In the genomic region with DNA sequence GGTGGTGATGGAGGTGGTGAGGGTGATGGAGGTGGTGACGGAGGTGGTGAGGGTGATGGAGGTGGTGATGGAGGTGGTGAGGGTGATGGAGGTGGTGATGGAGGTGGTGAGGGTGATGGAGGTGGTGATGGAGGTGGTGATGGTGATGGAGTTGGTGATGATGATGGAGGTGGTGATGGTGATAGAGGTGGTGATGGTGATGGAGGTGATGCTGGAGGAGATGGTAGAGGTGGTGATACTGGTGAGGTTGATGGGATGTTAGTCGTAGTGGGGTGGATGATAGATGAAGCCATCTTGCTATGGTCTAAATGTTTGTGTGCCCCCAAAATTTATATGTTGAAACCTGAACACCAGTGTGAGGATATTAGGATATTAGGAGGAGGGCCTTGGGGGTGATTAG, we compare ENCODE assay signal across 21 cellular contexts. TPM values are rescaled to one million over a fixed set of nuclear protein-coding genes. Genes with fewer than 3 reads are reported as not detected.
A peak's percentile ranks its signal among the peaks of the same experiment; 100 is the strongest.
DNase-seq lines count a peak whose midpoint lies in the region; ATAC-seq, FAIRE-seq and TF ChIP-seq lines count a peak whose summit lies in the region.
"Had no signal": no experiment of that assay in that cellular context is flagged by ENCODE, and none has a peak within 500 bp of the region (broad histone marks: within the 10 kb centered on the region; RNA-seq: fewer than 3 reads in every experiment).

No MANE protein-coding gene starts in this region.

- peak overlapping the region; percentile 42 for H3K56ac ChIP-seq in H1 (replicated peaks; ENCODE audit: insufficient read length, low read depth, low read length)

- H4K8ac ChIP-seq in H1 (ENCODE audit: extremely low read depth, insufficient read depth, low read length): no peak overlapping the region

- peaks cover 6% of the 10 kb centered on the region; the same call in 1 of the 2 replicates for H3K4me1 ChIP-seq in HEK293 (ENCODE audit: control insufficient read depth, insufficient read depth, low read length)
- peaks cover 0 to 6% (median 2%) of the 10 kb centered on the region in 4 experiments; a peak in 3 of 7 replicates for H3K4me1 ChIP-seq in H1 (replicated peaks in 1 of 4; ENCODE audit: control insufficient read depth in 3 of 4, insufficient read depth in 4 of 4, low read length in 3 of 4)
- 0 out of 2 replicates have a peak, but pooled peaks cover 7% of the 10 kb centered on the region for H3K4me1 ChIP-seq in PC-3 (ENCODE audit: insufficient read depth, low read length)

- 0 out of 2 replicates have a peak overlapping the region, but pooled peaks have one; percentile 20 for H2AK5ac ChIP-seq in H1 (ENCODE audit: low read depth, low read length)

- intact Hi-C loops in activated T-helper 2 cell treated with anti-CD3 and anti-CD28 coated beads, Interferon-gamma antibody, Interleukin-2, Interleukin-4, amounts not matched to agents 10 μg/mL and 5 μg/mL and 100 μg/mL, durations not matched to agents 14 hours and 24 hours and 36 hours (cut with micrococcal nuclease): no loop called here
- intact Hi-C loops in PC-3 (cut with micrococcal nuclease): no loop called here

- FAIRE-seq in GM12891 (lab: Jason Lieb, UNC) (peak; percentile 55), H1 (lab: Jason Lieb, UNC) (no peak), urothelium cell line (lab: Jason Lieb, UNC) (peak; percentile 99)
- FAIRE-seq: GM12878, GM19239 had no signal

- no peak overlapping the region for H4K5ac ChIP-seq in H1 (ENCODE audit: insufficient read length, low read depth, low read length)

- no peak overlapping the region for H3K4me2 ChIP-seq in H1 (ENCODE audit: insufficient read depth in 1 of 2, low read depth in 2 of 2, low read length in 2 of 2)
- H3K4me2 ChIP-seq in PC-3 (ENCODE audit: low read length): no peak overlapping the region

- no peaks in the 10 kb centered on the region for H3F3A ChIP-seq in PC-3 (ENCODE audit: low read length, unreplicated experiment)

- peaks cover 29% of the 10 kb centered on the region for H3K27me3 Mint-ChIP-seq in activated T-helper 2 cell treated with anti-CD3 and anti-CD28 coated beads, Interferon-gamma antibody, Interleukin-2, Interleukin-4, amounts not matched to agents 10 μg/mL and 5 μg/mL and 100 μg/mL, durations not matched to agents 14 hours and 24 hours and 36 hours (ENCODE audit: low read depth)

- H3K14ac ChIP-seq in H1 (ENCODE audit: insufficient read length): no peak overlapping the region

- DNase-seq in GM12891 (ENCODE audit: insufficient read length, low spot score) (no peak), H1 (ENCODE audit: low read depth in 1 of 2, low spot score in 2 of 2) (no peak), urothelium cell line (ENCODE audit: low spot score) (no peak), NCI-H2081 treated with DMSO at 0.1 percent for 48 hours (lab: John Stamatoyannopoulos, UW) (no peak), PC-3 (no peak)
- no peak for DNase-seq in activated T-helper 2 cell treated with anti-CD3 and anti-CD28 coated beads, Interferon-gamma antibody, Interleukin-2, Interleukin-4, amounts not matched to agents 10 μg/mL and 5 μg/mL and 100 μg/mL, durations not matched to agents 14 hours and 24 hours and 36 hours (ENCODE audit: low spot score)
- DNase-seq: ACHN; C1 segment of cervical spinal cord; Calu3; CD4-positive, alpha-beta T cell; DMS 273 treated with DMSO at 0.1 percent for 48 hours; DMS79; GOT3; HCEC 1CT; KG1 had no signal

- H3K9me3 Mint-ChIP-seq in activated T-helper 2 cell treated with anti-CD3 and anti-CD28 coated beads, Interferon-gamma antibody, Interleukin-2, Interleukin-4, amounts not matched to agents 10 μg/mL and 5 μg/mL and 100 μg/mL, durations not matched to agents 14 hours and 24 hours and 36 hours: peaks cover 3% of the 10 kb centered on the region

- H3K9me2 ChIP-seq in PC-3 (replicated peaks; ENCODE audit: low read length): no peaks in the 10 kb centered on the region

- H3K9ac ChIP-seq in H1 (replicated peaks in 1 of 4; ENCODE audit: extremely low read depth in 1 of 4, low read depth in 3 of 4, low read length in 3 of 4) (no peak overlapping the region), PC-3 (ENCODE audit: low read length) (no peak overlapping the region)

- no TSS peak for BruUV-seq in PC-3 (replicated peaks; lab: Mats Ljungman, UMichigan)

- TF ChIP-seq CTCF in HEK293 (tag by site-specific recombination; IDR thresholded peaks at IDR 0.05): no peak
- TF ChIP-seq CTCF in H1 (IDR thresholded peaks at IDR 0.05; ENCODE audit: control extremely low read depth in 1 of 3, insufficient read depth in 1 of 3, low read depth in 1 of 3, low read length in 3 of 3): no peak
- TF ChIP-seq CTCF in PC-3 (conservative IDR thresholded peaks at IDR 0.05; ENCODE audit: low read depth, low read length): no peak

- no peak overlapping the region for H2BK120ac ChIP-seq in H1 (replicated peaks; ENCODE audit: low read depth, low read length)

- no peak overlapping the region for H4K91ac ChIP-seq in H1 (replicated peaks; ENCODE audit: insufficient read length, low read length)

- H3K27me3 ChIP-seq in H1 (replicated peaks in 1 of 4; ENCODE audit: control insufficient read depth in 3 of 4, extremely low read depth in 1 of 4, insufficient read depth in 3 of 4, low read length in 3 of 4) (no peaks in the 10 kb centered on the region), PC-3 (ENCODE audit: low read length) (no peaks in the 10 kb centered on the region)

- H4K20me1 ChIP-seq in H1 (replicated peaks in 1 of 2; ENCODE audit: control insufficient read depth in 1 of 2, insufficient read depth in 2 of 2, low read length in 2 of 2) (peaks cover 0 to 2% of the 10 kb centered on the region in 2 experiments), PC-3 (ENCODE audit: low read length) (no peaks in the 10 kb centered on the region)

- H3K9me3 ChIP-seq in HEK293 (ENCODE audit: control insufficient read depth, insufficient read depth, low read depth, low read length): no peaks in the 10 kb centered on the region
- H3K9me3 ChIP-seq in H1 (ENCODE audit: insufficient read depth in 2 of 2, low read depth in 1 of 2, low read length in 1 of 2): peaks cover 0 to 5% of the 10 kb centered on the region in 2 experiments; a peak in 2 of 4 replicates
- no peaks in the 10 kb centered on the region for H3K9me3 ChIP-seq in PC-3 (ENCODE audit: low read length)

- no peaks in the 10 kb centered on the region for H3K79me1 ChIP-seq in H1 (ENCODE audit: low read depth, low read length)

- CTCF ChIA-PET in HEK293 (lab: Yijun Ruan, JAX) (interaction anchor here (0.6 to 0.7 kb wide), 2 partner anchors 61 to 87 kb away, joined by 4 read pairs; no protein-coding TSS in a partner anchor), H1 (lab: Charles Lee; ENCODE audit: partially characterized antibody) (interaction anchor here (2.0 kb wide), 1 partner anchor 179 kb away, joined by 7 read pairs; no protein-coding TSS in a partner anchor), PC-3 (lab: Charles Lee) (no interaction called here)

- H2BK20ac ChIP-seq in H1 (ENCODE audit: low read length): no peak overlapping the region

- H3K79me2 ChIP-seq in H1 (ENCODE audit: control insufficient read depth in 1 of 2, insufficient read depth in 2 of 2, low read length in 2 of 2) (no peaks in the 10 kb centered on the region), PC-3 (ENCODE audit: low read length) (no peaks in the 10 kb centered on the region)

- no peak for TF ChIP-seq EP300 in H1 (IDR thresholded peaks at IDR 0.05; ENCODE audit: borderline replicate concordance in 1 of 2, low read depth in 2 of 2, low read length in 2 of 2)

- H3K27ac ChIP-seq in HEK293 (ENCODE audit: extremely low read depth, low read depth, low read length) (no peak overlapping the region), H1 (ENCODE audit: low read depth, low read length) (no peak overlapping the region), PC-3 (ENCODE audit: low read length) (no peak overlapping the region)
- H3K27ac ChIP-seq: HL-60 had no signal

- no peak for TF ChIP-seq RAD21 in H1 (IDR thresholded peaks at IDR 0.05 in 1 of 2, conservative IDR thresholded peaks at IDR 0.05 in 1 of 2; ENCODE audit: low read depth in 2 of 2, low read length in 2 of 2)

- H3K4ac ChIP-seq in H1 (replicated peaks; ENCODE audit: insufficient read length, low read depth, low read length): no peak overlapping the region

- peaks cover 6% of the 10 kb centered on the region; the same call in 1 of the 2 replicates for H3K23me2 ChIP-seq in H1 (ENCODE audit: low read depth, low read length)

- no peak overlapping the region for H3K4me3 Mint-ChIP-seq in activated T-helper 2 cell treated with anti-CD3 and anti-CD28 coated beads, Interferon-gamma antibody, Interleukin-2, Interleukin-4, amounts not matched to agents 10 μg/mL and 5 μg/mL and 100 μg/mL, durations not matched to agents 14 hours and 24 hours and 36 hours (ENCODE audit: low read depth)
- H3K4me3 Mint-ChIP-seq: CD4-positive, alpha-beta T cell; IgD-negative memory B cell had no signal

- no peak overlapping the region for H3K18ac ChIP-seq in H1 (ENCODE audit: extremely low read depth, low read length)

- no peaks in the 10 kb centered on the region for H3K4me1 Mint-ChIP-seq in activated T-helper 2 cell treated with anti-CD3 and anti-CD28 coated beads, Interferon-gamma antibody, Interleukin-2, Interleukin-4, amounts not matched to agents 10 μg/mL and 5 μg/mL and 100 μg/mL, durations not matched to agents 14 hours and 24 hours and 36 hours (ENCODE audit: low read depth)

- WGBS in H1 (ENCODE audit: extremely low coverage in 1 of 2, insufficient coverage in 1 of 2, insufficient read length in 1 of 2, insufficient replicate concordance in 2 of 2, low coverage in 1 of 2, low lambda C conversion rate in 2 of 2, missing lambda C conversion rate in 1 of 2), 2 experiments: 77% methylated on average over 2 of the region's 2 CpGs; no CpG with 5 or more reads in 1 of the 2 experiments

- no peak overlapping the region for H2AFZ ChIP-seq in H1 (ENCODE audit: low read length)
- H2AFZ ChIP-seq in PC-3 (ENCODE audit: low read length): no peak overlapping the region

- H2BK15ac ChIP-seq in H1 (ENCODE audit: low read length): no peak overlapping the region

- TF ChIP-seq POLR2A in GM12891 (IDR thresholded peaks at IDR 0.05; ENCODE audit: low read depth, low read length) (no peak), H1 (IDR thresholded peaks at IDR 0.05; ENCODE audit: control extremely low read depth in 1 of 2, low read depth in 2 of 2, low read length in 2 of 2) (no peak)

- no peak overlapping the region for H2BK5ac ChIP-seq in H1 (ENCODE audit: low read depth, low read length)

- H3K36me3 ChIP-seq in HEK293 (ENCODE audit: control insufficient read depth in 2 of 2, insufficient read depth in 1 of 2, low read length in 2 of 2): no peaks in the 10 kb centered on the region
- no peaks in the 10 kb centered on the region for H3K36me3 ChIP-seq in H1 (ENCODE audit: control insufficient read depth in 2 of 4, insufficient read depth in 4 of 4, low read length in 3 of 4)
- H3K36me3 ChIP-seq in PC-3 (ENCODE audit: low read depth, low read length): no peaks in the 10 kb centered on the region

- no peak overlapping the region for H2BK12ac ChIP-seq in H1 (ENCODE audit: low read depth, low read length)

- no peaks in the 10 kb centered on the region for H3K36me3 Mint-ChIP-seq in activated T-helper 2 cell treated with anti-CD3 and anti-CD28 coated beads, Interferon-gamma antibody, Interleukin-2, Interleukin-4, amounts not matched to agents 10 μg/mL and 5 μg/mL and 100 μg/mL, durations not matched to agents 14 hours and 24 hours and 36 hours (ENCODE audit: low read depth)
- H3K36me3 Mint-ChIP-seq: IgD-negative memory B cell had no signal

- no peak overlapping the region for H3K27ac Mint-ChIP-seq in activated T-helper 2 cell treated with anti-CD3 and anti-CD28 coated beads, Interferon-gamma antibody, Interleukin-2, Interleukin-4, amounts not matched to agents 10 μg/mL and 5 μg/mL and 100 μg/mL, durations not matched to agents 14 hours and 24 hours and 36 hours
- H3K27ac Mint-ChIP-seq: IgD-negative memory B cell had no signal

- POLR2A ChIA-PET in HEK293 (lab: Yijun Ruan, JAX): no interaction called here
- POLR2A ChIA-PET in H1 (lab: Charles Lee; ENCODE audit: partially characterized antibody): no interaction called here
- POLR2A ChIA-PET in PC-3 (lab: Charles Lee; ENCODE audit: unreplicated experiment): no interaction called here

- no peak overlapping the region for H3K23ac ChIP-seq in H1 (ENCODE audit: insufficient read length)

- ATAC-seq in PC-3: no peak
- ATAC-seq: GM12878 had no signal

- H3K4me3 ChIP-seq in HEK293 (ENCODE audit: low read depth, low read length) (no peak overlapping the region), H1 (ENCODE audit: extremely low read depth in 1 of 4, insufficient read depth in 2 of 4, low read depth in 3 of 4, low read length in 4 of 4) (no peak overlapping the region), PC-3 (ENCODE audit: low read length) (no peak overlapping the region)
- H3K4me3 ChIP-seq: GM12878 had no signal

RNA-seq across cellular contexts. Expression of a gene that starts 25.3 kb away (rescaled TPM):
- polyA plus RNA-seq in GM12891 (2012; ENCODE audit: low read depth, missing spikeins): 2.3 TPM
- 9.2 and 10.1 TPM in 2 replicates for total RNA-seq in H1 (2021; fragmentation: NEBNext Ultra II Directional; extraction: Animal tissue kit (Norgen Biotek cat#: 25700))
- 6.8 and 11.4 TPM in 2 replicates for polyA plus RNA-seq in H1 (2011; rRNA removed)
- 7.7 TPM for polyA plus RNA-seq in H1 (2011; cell fraction: cytosol; rRNA removed)
- polyA plus RNA-seq in H1 (2011; cell fraction: nucleus; rRNA removed): 7.6 TPM
- 9.2 to 10.8 TPM (median 9.7 TPM) in 4 replicates for polyA plus RNA-seq in H1 (2012, experiment 1 of 2)
- polyA plus RNA-seq in H1 (2012, experiment 2 of 2): 10.1 TPM
- polyA plus RNA-seq in H1 (2013, experiment 1 of 2): 10.4 TPM
- polyA plus RNA-seq in H1 (2013, experiment 2 of 2): 10.1 TPM
- polyA minus RNA-seq in H1 (2011; rRNA and poly(A)+ RNA removed): 6.6 and 11.6 TPM in 2 replicates
- 3.9 TPM for polyA minus RNA-seq in H1 (2011; cell fraction: cytosol; rRNA and poly(A)+ RNA removed)
- polyA minus RNA-seq in H1 (2011; cell fraction: nucleus; rRNA and poly(A)+ RNA removed): 7.0 TPM
- total RNA-seq in activated T-helper 2 cell treated with anti-CD3 and anti-CD28 coated beads, Interferon-gamma antibody, Interleukin-2, Interleukin-4, amounts not matched to agents 10 μg/mL and 5 μg/mL and 100 μg/mL, durations not matched to agents 14 hours and 24 hours and 36 hours: 5.8 and 6.5 TPM in 2 replicates
- 8.9 and 9.5 TPM in 2 replicates for total RNA-seq in PC-3 (2014; rRNA removed)
- total RNA-seq: A172 had no signal
